33 cellular contexts compared by ENCODE assay signal in genomic region chr1:74430496-74430895, GRCh38.
"Had no signal": no experiment of that assay in that cellular context is flagged by ENCODE, and none has a peak within 500 bp of the region (broad histone marks: within the 10 kb centered on the region; RNA-seq: fewer than 3 reads in every experiment).

No MANE protein-coding gene starts in this region.

- H3K4me3 ChIP-seq: colonic mucosa, esophagus squamous epithelium, gastrocnemius medialis, heart left ventricle had no signal

- H3K9me3 ChIP-seq: colonic mucosa, esophagus squamous epithelium, gastrocnemius medialis, heart left ventricle had no signal

- H3K4me1 ChIP-seq: colonic mucosa, esophagus squamous epithelium, gastrocnemius medialis had no signal

- ATAC-seq: activated CD4-positive, CD25-positive, alpha-beta regulatory T cell treated with anti-CD3 and anti-CD28 coated beads, Interleukin-2, amount 50 U/mL, for 24 hours; activated CD8-positive, alpha-beta T cell treated with anti-CD3 and anti-CD28 coated beads for 36 hours; activated T-cell treated with anti-CD3 and anti-CD28 coated beads, Interleukin-2, amount 50 U/mL, for 4 hours; activated T-helper 17 cell treated with anti-CD3 and anti-CD28 coated beads, Interleukin-2, amount 50 U/mL, for 72 hours; gastrocnemius medialis; heart left ventricle; T-helper 17 cell had no signal

- H3K9me3 Mint-ChIP-seq: activated B cell treated with CpG ODN at 0.5 μM for 24 hours; activated CD8-positive, alpha-beta T cell treated with anti-CD3 and anti-CD28 coated beads for 36 hours; activated T-cell treated with anti-CD3 and anti-CD28 coated beads, Interleukin-2, amount 50 U/mL, for 4 hours; activated T-helper 17 cell treated with anti-CD3 and anti-CD28 coated beads, Interleukin-2, amount 50 U/mL, for 72 hours; T-helper 2 cell treated with Interferon-gamma antibody and Interleukin-4, amounts not matched to agents 5 μg/mL and 100 μg/mL, for 36 hours had no signal

- H3K4me3 Mint-ChIP-seq: activated B cell treated with CpG ODN at 0.5 μM for 24 hours; activated CD8-positive, alpha-beta T cell treated with anti-CD3 and anti-CD28 coated beads for 36 hours; activated naive CD8-positive, alpha-beta T cell; activated T-cell treated with anti-CD3 and anti-CD28 coated beads, Interleukin-2, amount 50 U/mL, for 4 hours; activated T-helper 17 cell treated with anti-CD3 and anti-CD28 coated beads, Interleukin-2, amount 50 U/mL, for 72 hours; T-helper 17 cell; T-helper 2 cell treated with Interferon-gamma antibody and Interleukin-4, amounts not matched to agents 5 μg/mL and 100 μg/mL, for 36 hours had no signal

- H3K27ac ChIP-seq: colonic mucosa, epithelial cell of prostate, esophagus squamous epithelium, gastrocnemius medialis, WERI-Rb-1 had no signal

- H3K36me3 Mint-ChIP-seq: activated naive CD8-positive, alpha-beta T cell had no signal

- H3K27ac Mint-ChIP-seq: activated B cell treated with CpG ODN at 0.5 μM for 24 hours; activated CD8-positive, alpha-beta T cell treated with anti-CD3 and anti-CD28 coated beads for 36 hours; activated naive CD8-positive, alpha-beta T cell; activated T-helper 17 cell treated with anti-CD3 and anti-CD28 coated beads, Interleukin-2, amount 50 U/mL, for 72 hours; T-helper 17 cell; T-helper 2 cell treated with Interferon-gamma antibody and Interleukin-4, amounts not matched to agents 5 μg/mL and 100 μg/mL, for 36 hours had no signal

- H3K27me3 ChIP-seq: colonic mucosa, esophagus squamous epithelium, gastrocnemius medialis, heart left ventricle had no signal

- H3K36me3 ChIP-seq: colonic mucosa, esophagus squamous epithelium, gastrocnemius medialis, heart left ventricle, WERI-Rb-1 had no signal

- DNase-seq: activated B cell treated with CpG ODN at 0.5 μM for 24 hours; activated CD4-positive, alpha-beta T cell treated with anti-CD3 and anti-CD28 coated beads for 48 hours; activated CD4-positive, alpha-beta T cell treated with anti-CD3 and anti-CD28 coated beads, Interleukin-2, amount 50 U/mL, for 1 hour; activated CD4-positive, alpha-beta T cell treated with anti-CD3 and anti-CD28 coated beads, Interleukin-2, amount 50 U/mL, for 48 hours; activated CD8-positive, alpha-beta memory T cell treated with anti-CD3 and anti-CD28 coated beads for 24 hours; activated CD8-positive, alpha-beta T cell treated with anti-CD3 and anti-CD28 coated beads for 36 hours; activated effector memory CD4-positive, alpha-beta T cell treated with Interleukin-2 at 50 U/mL for 16 hours; activated gamma-delta T cell treated with Interleukin-2 at 50 U/mL for 16 hours; activated naive CD4-positive, alpha-beta T cell treated with anti-CD3 and anti-CD28 coated beads, Interleukin-2, amount 50 U/mL, for 16 hours; activated naive CD4-positive, alpha-beta T cell treated with Interleukin-2 at 50 U/mL for 16 hours; activated T-cell treated with anti-CD3 and anti-CD28 coated beads, Interleukin-2, amount 50 U/mL, for 4 hours; amniotic stem cell; anterior cingulate cortex; caudate nucleus; cerebellar nuclear complex; colonic mucosa; effector CD8-positive, alpha-beta T cell; esophagus squamous epithelium; gastrocnemius medialis; glutamatergic neuron; heart left ventricle; T-helper 1 cell; T-helper 17 cell; T1000; WERI-Rb-1 had no signal

- H3K4me1 Mint-ChIP-seq: activated B cell treated with CpG ODN at 0.5 μM for 24 hours; activated T-helper 17 cell treated with anti-CD3 and anti-CD28 coated beads, Interleukin-2, amount 50 U/mL, for 72 hours; T-helper 17 cell had no signal

- FAIRE-seq: astrocyte, endometrium, endothelial cell of umbilical vein had no signal

- H3K27me3 Mint-ChIP-seq: activated B cell treated with CpG ODN at 0.5 μM for 24 hours; activated CD8-positive, alpha-beta T cell treated with anti-CD3 and anti-CD28 coated beads for 36 hours; activated naive CD8-positive, alpha-beta T cell; T-helper 17 cell had no signal
